In the genomic region with DNA sequence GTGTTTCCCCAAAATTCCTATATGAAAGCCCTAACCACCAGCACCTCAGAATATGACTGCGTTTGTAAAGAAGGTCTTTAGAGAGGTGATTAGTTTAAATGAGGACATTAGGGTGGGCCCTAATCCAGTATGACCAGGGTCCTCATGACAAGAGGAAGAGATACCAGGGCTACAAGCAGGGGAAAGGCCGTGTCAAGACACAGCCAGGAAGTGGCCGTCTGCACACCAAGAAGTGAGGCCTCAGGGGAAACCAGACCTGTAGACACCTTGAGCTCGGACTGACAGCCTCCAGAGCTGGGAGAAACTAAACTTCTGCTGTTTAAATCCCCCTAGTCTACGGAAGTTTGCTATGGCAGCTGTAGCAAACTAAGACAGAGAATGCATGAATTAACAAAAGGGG, we compare ENCODE assay signal across 30 cellular contexts. TPM values are rescaled to one million over a fixed set of nuclear protein-coding genes. Genes with fewer than 3 reads are reported as not detected.
"Had no signal": no experiment of that assay in that cellular context is flagged by ENCODE, and none has a peak within 500 bp of the region (broad histone marks: within the 10 kb centered on the region; RNA-seq: fewer than 3 reads in every experiment).

No MANE protein-coding gene starts in this region.

- H3K4me3 ChIP-seq: adrenal gland, body of pancreas, esophagus squamous epithelium, gastroesophageal sphincter had no signal

- H3K27ac Mint-ChIP-seq: activated CD4-positive, alpha-beta memory T cell treated with anti-CD3 and anti-CD28 coated beads, Interleukin-2, amount 10 ng/mL, durations not matched to agents 7 days and 5 days; activated CD4-positive, alpha-beta T cell treated with anti-CD3 and anti-CD28 coated beads, Interleukin-2, amount 10 ng/mL, durations not matched to agents 7 days and 5 days; activated naive CD4-positive, alpha-beta T cell treated with anti-CD3 and anti-CD28 coated beads for 36 hours; activated naive CD4-positive, alpha-beta T cell treated with anti-CD3 and anti-CD28 coated beads, Interleukin-2, amount 50 U/mL, for 24 hours; activated naive CD8-positive, alpha-beta T cell treated with anti-CD3 and anti-CD28 coated beads for 36 hours; activated naive CD8-positive, alpha-beta T cell treated with anti-CD3 and anti-CD28 coated beads, Interleukin-2, amount 50 U/mL, for 24 hours; activated T-helper 17 cell treated with anti-CD3 and anti-CD28 coated beads, Interleukin-2, amount 50 U/mL, for 72 hours; effector memory CD8-positive, alpha-beta T cell had no signal

- H3K27me3 Mint-ChIP-seq: activated CD4-positive, alpha-beta memory T cell treated with anti-CD3 and anti-CD28 coated beads, Interleukin-2, amount 10 ng/mL, durations not matched to agents 7 days and 5 days; activated CD4-positive, alpha-beta T cell treated with anti-CD3 and anti-CD28 coated beads, Interleukin-2, amount 10 ng/mL, durations not matched to agents 7 days and 5 days; activated naive CD4-positive, alpha-beta T cell treated with anti-CD3 and anti-CD28 coated beads, Interleukin-2, amount 50 U/mL, for 24 hours; activated naive CD8-positive, alpha-beta T cell treated with anti-CD3 and anti-CD28 coated beads for 36 hours; activated T-helper 17 cell treated with anti-CD3 and anti-CD28 coated beads, Interleukin-2, amount 50 U/mL, for 72 hours had no signal

- H3K27me3 ChIP-seq: adrenal gland, body of pancreas, esophagus squamous epithelium, gastroesophageal sphincter had no signal

- H3K36me3 Mint-ChIP-seq: activated naive CD4-positive, alpha-beta T cell treated with anti-CD3 and anti-CD28 coated beads, Interleukin-2, amount 50 U/mL, for 24 hours had no signal

- H3K36me3 ChIP-seq: adrenal gland had no signal

- H3K4me1 ChIP-seq: adrenal gland, body of pancreas, esophagus squamous epithelium, gastroesophageal sphincter had no signal

- H3K4me3 Mint-ChIP-seq: activated CD4-positive, alpha-beta memory T cell treated with anti-CD3 and anti-CD28 coated beads, Interleukin-2, amount 10 ng/mL, durations not matched to agents 7 days and 5 days; activated CD4-positive, alpha-beta T cell treated with anti-CD3 and anti-CD28 coated beads, Interleukin-2, amount 10 ng/mL, durations not matched to agents 7 days and 5 days; activated naive CD4-positive, alpha-beta T cell treated with anti-CD3 and anti-CD28 coated beads for 36 hours; activated naive CD4-positive, alpha-beta T cell treated with anti-CD3 and anti-CD28 coated beads, Interleukin-2, amount 50 U/mL, for 24 hours; activated naive CD8-positive, alpha-beta T cell treated with anti-CD3 and anti-CD28 coated beads for 36 hours; activated naive CD8-positive, alpha-beta T cell treated with anti-CD3 and anti-CD28 coated beads, Interleukin-2, amount 50 U/mL, for 24 hours; activated T-helper 17 cell treated with anti-CD3 and anti-CD28 coated beads, Interleukin-2, amount 50 U/mL, for 72 hours; effector memory CD8-positive, alpha-beta T cell had no signal

- H3K4me1 Mint-ChIP-seq: activated CD4-positive, alpha-beta memory T cell treated with anti-CD3 and anti-CD28 coated beads, Interleukin-2, amount 10 ng/mL, durations not matched to agents 7 days and 5 days; activated CD4-positive, alpha-beta T cell treated with anti-CD3 and anti-CD28 coated beads, Interleukin-2, amount 10 ng/mL, durations not matched to agents 7 days and 5 days; activated naive CD4-positive, alpha-beta T cell treated with anti-CD3 and anti-CD28 coated beads, Interleukin-2, amount 50 U/mL, for 24 hours; activated naive CD8-positive, alpha-beta T cell treated with anti-CD3 and anti-CD28 coated beads for 36 hours; activated naive CD8-positive, alpha-beta T cell treated with anti-CD3 and anti-CD28 coated beads, Interleukin-2, amount 50 U/mL, for 24 hours; activated T-helper 17 cell treated with anti-CD3 and anti-CD28 coated beads, Interleukin-2, amount 50 U/mL, for 72 hours had no signal

- H3K27ac ChIP-seq: adrenal gland, body of pancreas, esophagus squamous epithelium, gastroesophageal sphincter had no signal

- ATAC-seq: activated naive CD8-positive, alpha-beta T cell treated with anti-CD3 and anti-CD28 coated beads, Interleukin-2, amount 50 U/mL, for 24 hours; activated T-helper 17 cell treated with anti-CD3 and anti-CD28 coated beads, Interleukin-2, amount 50 U/mL, for 72 hours; body of pancreas; effector memory CD8-positive, alpha-beta T cell; gastroesophageal sphincter had no signal

- H3K9me3 Mint-ChIP-seq: activated naive CD4-positive, alpha-beta T cell treated with anti-CD3 and anti-CD28 coated beads for 36 hours; activated naive CD4-positive, alpha-beta T cell treated with anti-CD3 and anti-CD28 coated beads, Interleukin-2, amount 50 U/mL, for 24 hours; activated naive CD8-positive, alpha-beta T cell treated with anti-CD3 and anti-CD28 coated beads for 36 hours; activated naive CD8-positive, alpha-beta T cell treated with anti-CD3 and anti-CD28 coated beads, Interleukin-2, amount 50 U/mL, for 24 hours; activated T-helper 17 cell treated with anti-CD3 and anti-CD28 coated beads, Interleukin-2, amount 50 U/mL, for 72 hours; effector memory CD8-positive, alpha-beta T cell had no signal

- H3K9me3 ChIP-seq: adrenal gland, body of pancreas, esophagus squamous epithelium, gastroesophageal sphincter had no signal

- DNase-seq: activated CD4-positive, alpha-beta memory T cell treated with anti-CD3 and anti-CD28 coated beads, Interleukin-2, amount 10 ng/mL, durations not matched to agents 7 days and 5 days; activated CD4-positive, alpha-beta T cell treated with anti-CD3 and anti-CD28 coated beads for 4 hours; activated CD4-positive, alpha-beta T cell treated with anti-CD3 and anti-CD28 coated beads, Interleukin-2, amount 10 ng/mL, durations not matched to agents 7 days and 5 days; activated CD4-positive, alpha-beta T cell treated with anti-CD3 and anti-CD28 coated beads, Interleukin-2, amount 50 U/mL, for 4 hours; activated CD4-positive, CD25-positive, alpha-beta regulatory T cell; activated CD4-positive, CD25-positive, alpha-beta regulatory T cell treated with anti-CD3 and anti-CD28 coated beads, Interleukin-2, amount 50 U/mL, for 72 hours; activated naive CD4-positive, alpha-beta T cell treated with anti-CD3 and anti-CD28 coated beads for 36 hours; activated naive CD8-positive, alpha-beta T cell treated with anti-CD3 and anti-CD28 coated beads for 36 hours; activated naive CD8-positive, alpha-beta T cell treated with anti-CD3 and anti-CD28 coated beads, Interleukin-2, amount 50 U/mL, for 24 hours; activated T-cell treated with anti-CD3 and anti-CD28 coated beads, Interleukin-2, amount 50 U/mL, for 1 hour; adrenal gland; amygdala; aorta; body of pancreas; caudate nucleus; cortex of kidney; dermis blood vessel endothelial cell; effector CD4-positive, alpha-beta T cell; effector memory CD8-positive, alpha-beta T cell; erythroblast; esophagus squamous epithelium; foreskin melanocyte; T-helper 2 cell had no signal

RNA-seq across cellular contexts. Expression of a gene that starts 38.1 kb away (rescaled TPM):
- total RNA-seq: T-helper 1 cell treated with Interleukin-12 subunit alpha and Interleukin-12 subunit beta and Interleukin-4 antibody, amounts not matched to agents 30 ng/mL and 1 ng/mL, for 36 hours had no signal

RNA-seq across cellular contexts. Expression of a gene that starts 49.6 kb away (rescaled TPM):
- total RNA-seq: activated CD4-positive, alpha-beta memory T cell treated with anti-CD3 and anti-CD28 coated beads, Interleukin-2, amount 10 ng/mL, durations not matched to agents 7 days and 5 days; activated CD4-positive, alpha-beta T cell treated with anti-CD3 and anti-CD28 coated beads, Interleukin-2, amount 10 ng/mL, durations not matched to agents 7 days and 5 days; activated naive CD4-positive, alpha-beta T cell treated with anti-CD3 and anti-CD28 coated beads for 36 hours; activated naive CD8-positive, alpha-beta T cell treated with anti-CD3 and anti-CD28 coated beads for 36 hours; aorta; chondrocyte; dermis blood vessel endothelial cell; esophagus squamous epithelium; fibroblast of villous mesenchyme; glomerular endothelial cell; T-helper 1 cell treated with Interleukin-12 subunit alpha and Interleukin-12 subunit beta and Interleukin-4 antibody, amounts not matched to agents 30 ng/mL and 1 ng/mL, for 36 hours had no signal
